ENCODE assay signal across 17 cellular contexts in genomic region chr12:127881371-127882140, GRCh38.
"Had no signal": no experiment of that assay in that cellular context is flagged by ENCODE, and none has a peak within 500 bp of the region (broad histone marks: within the 10 kb centered on the region; RNA-seq: fewer than 3 reads in every experiment).

No MANE protein-coding gene starts in this region.

- H3K4me3 ChIP-seq: colonic mucosa, hepatocyte, left ventricle myocardium inferior, right atrium auricular region, skin epidermis, testis had no signal

- H3K27ac ChIP-seq: colonic mucosa, hepatocyte, left ventricle myocardium inferior, right atrium auricular region, skin epidermis, testis had no signal

- DNase-seq: activated B cell treated with CpG ODN at 0.5 μM for 24 hours; activated CD4-positive, alpha-beta T cell treated with anti-CD3 and anti-CD28 coated beads for 48 hours; activated CD8-positive, alpha-beta memory T cell treated with anti-CD3 and anti-CD28 coated beads, Interleukin-2, amount 50 U/mL, for 4 hours; activated CD8-positive, alpha-beta T cell treated with anti-CD3 and anti-CD28 coated beads, Interleukin-2, amount 10 ng/mL, durations not matched to agents 7 days and 5 days; activated effector memory CD4-positive, alpha-beta T cell treated with anti-CD3 and anti-CD28 coated beads, Interleukin-2, amount 50 U/mL, for 16 hours; activated T-cell treated with anti-CD3 and anti-CD28 coated beads, Interleukin-2, amount 50 U/mL, for 48 hours; colonic mucosa; effector CD8-positive, alpha-beta T cell; kidney; left ventricle myocardium inferior; nucleus accumbens; stimulated activated naive CD8-positive, alpha-beta T cell treated with anti-CD3 and anti-CD28 coated beads, Interleukin-15, Interleukin-2, amounts not matched to agents 100 U/mL and 50 U/mL, for 24 hours; SW 1271; testis had no signal

- ATAC-seq: activated CD8-positive, alpha-beta T cell treated with anti-CD3 and anti-CD28 coated beads, Interleukin-2, amount 10 ng/mL, durations not matched to agents 7 days and 5 days; stimulated activated naive CD8-positive, alpha-beta T cell treated with anti-CD3 and anti-CD28 coated beads, Interleukin-15, Interleukin-2, amounts not matched to agents 100 U/mL and 50 U/mL, for 24 hours had no signal

- H3K9me3 ChIP-seq: colonic mucosa, left ventricle myocardium inferior, right atrium auricular region, testis had no signal

- H3K4me2 ChIP-seq: hepatocyte had no signal

- H3K4me1 ChIP-seq: colonic mucosa, left ventricle myocardium inferior, right atrium auricular region, testis had no signal

- H3K36me3 ChIP-seq: colonic mucosa, left ventricle myocardium inferior, right atrium auricular region had no signal

- H3K79me2 ChIP-seq: hepatocyte had no signal

- H3K27me3 ChIP-seq: colonic mucosa, hepatocyte, right atrium auricular region, testis had no signal
